In the genomic region with DNA sequence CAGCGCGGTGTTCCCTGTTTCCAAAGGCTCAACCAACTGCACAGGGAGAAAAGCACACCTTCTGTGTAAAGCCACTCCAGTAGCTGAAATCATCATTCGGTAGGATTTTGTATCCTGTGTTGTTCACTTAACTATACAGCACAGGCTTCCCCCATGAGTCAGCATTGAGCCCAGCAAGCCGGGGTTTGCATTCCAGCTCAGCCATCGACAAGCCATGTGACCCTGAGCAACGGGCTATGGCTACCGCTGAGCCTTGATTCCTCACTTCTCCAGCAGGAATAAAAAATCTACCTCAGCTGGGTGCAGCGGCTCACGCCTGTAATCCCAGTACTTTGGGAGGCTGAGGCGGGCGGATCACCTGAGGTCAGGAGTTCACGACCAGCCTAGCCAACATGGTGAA, we compare ENCODE assay signal across 1 cellular context.
A peak's percentile ranks its signal among the peaks of the same experiment; 100 is the strongest.
TF ChIP-seq lines count a peak whose summit lies in the region.

No MANE protein-coding gene starts in this region.

TF ChIP-seq in K562, 482 proteins besides CTCF, POLR2A, EP300 and RAD21 (continued from another document and continues in another):
- TF ChIP-seq, protein P1, sequence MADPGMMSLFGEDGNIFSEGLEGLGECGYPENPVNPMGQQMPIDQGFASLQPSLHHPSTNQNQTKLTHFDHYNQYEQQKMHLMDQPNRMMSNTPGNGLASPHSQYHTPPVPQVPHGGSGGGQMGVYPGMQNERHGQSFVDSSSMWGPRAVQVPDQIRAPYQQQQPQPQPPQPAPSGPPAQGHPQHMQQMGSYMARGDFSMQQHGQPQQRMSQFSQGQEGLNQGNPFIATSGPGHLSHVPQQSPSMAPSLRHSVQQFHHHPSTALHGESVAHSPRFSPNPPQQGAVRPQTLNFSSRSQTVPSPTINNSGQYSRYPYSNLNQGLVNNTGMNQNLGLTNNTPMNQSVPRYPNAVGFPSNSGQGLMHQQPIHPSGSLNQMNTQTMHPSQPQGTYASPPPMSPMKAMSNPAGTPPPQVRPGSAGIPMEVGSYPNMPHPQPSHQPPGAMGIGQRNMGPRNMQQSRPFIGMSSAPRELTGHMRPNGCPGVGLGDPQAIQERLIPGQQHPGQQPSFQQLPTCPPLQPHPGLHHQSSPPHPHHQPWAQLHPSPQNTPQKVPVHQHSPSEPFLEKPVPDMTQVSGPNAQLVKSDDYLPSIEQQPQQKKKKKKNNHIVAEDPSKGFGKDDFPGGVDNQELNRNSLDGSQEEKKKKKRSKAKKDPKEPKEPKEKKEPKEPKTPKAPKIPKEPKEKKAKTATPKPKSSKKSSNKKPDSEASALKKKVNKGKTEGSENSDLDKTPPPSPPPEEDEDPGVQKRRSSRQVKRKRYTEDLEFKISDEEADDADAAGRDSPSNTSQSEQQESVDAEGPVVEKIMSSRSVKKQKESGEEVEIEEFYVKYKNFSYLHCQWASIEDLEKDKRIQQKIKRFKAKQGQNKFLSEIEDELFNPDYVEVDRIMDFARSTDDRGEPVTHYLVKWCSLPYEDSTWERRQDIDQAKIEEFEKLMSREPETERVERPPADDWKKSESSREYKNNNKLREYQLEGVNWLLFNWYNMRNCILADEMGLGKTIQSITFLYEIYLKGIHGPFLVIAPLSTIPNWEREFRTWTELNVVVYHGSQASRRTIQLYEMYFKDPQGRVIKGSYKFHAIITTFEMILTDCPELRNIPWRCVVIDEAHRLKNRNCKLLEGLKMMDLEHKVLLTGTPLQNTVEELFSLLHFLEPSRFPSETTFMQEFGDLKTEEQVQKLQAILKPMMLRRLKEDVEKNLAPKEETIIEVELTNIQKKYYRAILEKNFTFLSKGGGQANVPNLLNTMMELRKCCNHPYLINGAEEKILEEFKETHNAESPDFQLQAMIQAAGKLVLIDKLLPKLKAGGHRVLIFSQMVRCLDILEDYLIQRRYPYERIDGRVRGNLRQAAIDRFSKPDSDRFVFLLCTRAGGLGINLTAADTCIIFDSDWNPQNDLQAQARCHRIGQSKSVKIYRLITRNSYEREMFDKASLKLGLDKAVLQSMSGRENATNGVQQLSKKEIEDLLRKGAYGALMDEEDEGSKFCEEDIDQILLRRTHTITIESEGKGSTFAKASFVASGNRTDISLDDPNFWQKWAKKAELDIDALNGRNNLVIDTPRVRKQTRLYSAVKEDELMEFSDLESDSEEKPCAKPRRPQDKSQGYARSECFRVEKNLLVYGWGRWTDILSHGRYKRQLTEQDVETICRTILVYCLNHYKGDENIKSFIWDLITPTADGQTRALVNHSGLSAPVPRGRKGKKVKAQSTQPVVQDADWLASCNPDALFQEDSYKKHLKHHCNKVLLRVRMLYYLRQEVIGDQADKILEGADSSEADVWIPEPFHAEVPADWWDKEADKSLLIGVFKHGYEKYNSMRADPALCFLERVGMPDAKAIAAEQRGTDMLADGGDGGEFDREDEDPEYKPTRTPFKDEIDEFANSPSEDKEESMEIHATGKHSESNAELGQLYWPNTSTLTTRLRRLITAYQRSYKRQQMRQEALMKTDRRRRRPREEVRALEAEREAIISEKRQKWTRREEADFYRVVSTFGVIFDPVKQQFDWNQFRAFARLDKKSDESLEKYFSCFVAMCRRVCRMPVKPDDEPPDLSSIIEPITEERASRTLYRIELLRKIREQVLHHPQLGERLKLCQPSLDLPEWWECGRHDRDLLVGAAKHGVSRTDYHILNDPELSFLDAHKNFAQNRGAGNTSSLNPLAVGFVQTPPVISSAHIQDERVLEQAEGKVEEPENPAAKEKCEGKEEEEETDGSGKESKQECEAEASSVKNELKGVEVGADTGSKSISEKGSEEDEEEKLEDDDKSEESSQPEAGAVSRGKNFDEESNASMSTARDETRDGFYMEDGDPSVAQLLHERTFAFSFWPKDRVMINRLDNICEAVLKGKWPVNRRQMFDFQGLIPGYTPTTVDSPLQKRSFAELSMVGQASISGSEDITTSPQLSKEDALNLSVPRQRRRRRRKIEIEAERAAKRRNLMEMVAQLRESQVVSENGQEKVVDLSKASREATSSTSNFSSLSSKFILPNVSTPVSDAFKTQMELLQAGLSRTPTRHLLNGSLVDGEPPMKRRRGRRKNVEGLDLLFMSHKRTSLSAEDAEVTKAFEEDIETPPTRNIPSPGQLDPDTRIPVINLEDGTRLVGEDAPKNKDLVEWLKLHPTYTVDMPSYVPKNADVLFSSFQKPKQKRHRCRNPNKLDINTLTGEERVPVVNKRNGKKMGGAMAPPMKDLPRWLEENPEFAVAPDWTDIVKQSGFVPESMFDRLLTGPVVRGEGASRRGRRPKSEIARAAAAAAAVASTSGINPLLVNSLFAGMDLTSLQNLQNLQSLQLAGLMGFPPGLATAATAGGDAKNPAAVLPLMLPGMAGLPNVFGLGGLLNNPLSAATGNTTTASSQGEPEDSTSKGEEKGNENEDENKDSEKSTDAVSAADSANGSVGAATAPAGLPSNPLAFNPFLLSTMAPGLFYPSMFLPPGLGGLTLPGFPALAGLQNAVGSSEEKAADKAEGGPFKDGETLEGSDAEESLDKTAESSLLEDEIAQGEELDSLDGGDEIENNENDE (IDR thresholded peaks at IDR 0.05; ENCODE audit: low read depth, low read length) = no peak
- peak; percentile 76 for TF ChIP-seq MAFK (IDR thresholded peaks at IDR 0.05; ENCODE audit: low read length)
- TF ChIP-seq, protein P2, sequence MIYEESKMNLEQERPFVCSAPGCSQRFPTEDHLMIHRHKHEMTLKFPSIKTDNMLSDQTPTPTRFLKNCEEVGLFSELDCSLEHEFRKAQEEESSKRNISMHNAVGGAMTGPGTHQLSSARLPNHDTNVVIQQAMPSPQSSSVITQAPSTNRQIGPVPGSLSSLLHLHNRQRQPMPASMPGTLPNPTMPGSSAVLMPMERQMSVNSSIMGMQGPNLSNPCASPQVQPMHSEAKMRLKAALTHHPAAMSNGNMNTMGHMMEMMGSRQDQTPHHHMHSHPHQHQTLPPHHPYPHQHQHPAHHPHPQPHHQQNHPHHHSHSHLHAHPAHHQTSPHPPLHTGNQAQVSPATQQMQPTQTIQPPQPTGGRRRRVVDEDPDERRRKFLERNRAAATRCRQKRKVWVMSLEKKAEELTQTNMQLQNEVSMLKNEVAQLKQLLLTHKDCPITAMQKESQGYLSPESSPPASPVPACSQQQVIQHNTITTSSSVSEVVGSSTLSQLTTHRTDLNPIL (CRISPR knock-in tag; IDR thresholded peaks at IDR 0.05) = no peak
- no peak for TF ChIP-seq EP400 (IDR thresholded peaks at IDR 0.05)
- peak; percentile 86 for TF ChIP-seq C11orf30 (IDR thresholded peaks at IDR 0.05; ENCODE audit: low read depth)
- peak; percentile 92 for TF ChIP-seq NFE2 (IDR thresholded peaks at IDR 0.05; ENCODE audit: low read depth)
- no peak for TF ChIP-seq KDM1A (IDR thresholded peaks at IDR 0.05)
- TF ChIP-seq ESRRB (CRISPR knock-in tag; IDR thresholded peaks at IDR 0.05; ENCODE audit: borderline replicate concordance) = no peak
- TF ChIP-seq SMARCA4 (IDR thresholded peaks at IDR 0.05) = peak; percentile 46; the same call in 1 of the 2 replicates
- TF ChIP-seq, protein P3, sequence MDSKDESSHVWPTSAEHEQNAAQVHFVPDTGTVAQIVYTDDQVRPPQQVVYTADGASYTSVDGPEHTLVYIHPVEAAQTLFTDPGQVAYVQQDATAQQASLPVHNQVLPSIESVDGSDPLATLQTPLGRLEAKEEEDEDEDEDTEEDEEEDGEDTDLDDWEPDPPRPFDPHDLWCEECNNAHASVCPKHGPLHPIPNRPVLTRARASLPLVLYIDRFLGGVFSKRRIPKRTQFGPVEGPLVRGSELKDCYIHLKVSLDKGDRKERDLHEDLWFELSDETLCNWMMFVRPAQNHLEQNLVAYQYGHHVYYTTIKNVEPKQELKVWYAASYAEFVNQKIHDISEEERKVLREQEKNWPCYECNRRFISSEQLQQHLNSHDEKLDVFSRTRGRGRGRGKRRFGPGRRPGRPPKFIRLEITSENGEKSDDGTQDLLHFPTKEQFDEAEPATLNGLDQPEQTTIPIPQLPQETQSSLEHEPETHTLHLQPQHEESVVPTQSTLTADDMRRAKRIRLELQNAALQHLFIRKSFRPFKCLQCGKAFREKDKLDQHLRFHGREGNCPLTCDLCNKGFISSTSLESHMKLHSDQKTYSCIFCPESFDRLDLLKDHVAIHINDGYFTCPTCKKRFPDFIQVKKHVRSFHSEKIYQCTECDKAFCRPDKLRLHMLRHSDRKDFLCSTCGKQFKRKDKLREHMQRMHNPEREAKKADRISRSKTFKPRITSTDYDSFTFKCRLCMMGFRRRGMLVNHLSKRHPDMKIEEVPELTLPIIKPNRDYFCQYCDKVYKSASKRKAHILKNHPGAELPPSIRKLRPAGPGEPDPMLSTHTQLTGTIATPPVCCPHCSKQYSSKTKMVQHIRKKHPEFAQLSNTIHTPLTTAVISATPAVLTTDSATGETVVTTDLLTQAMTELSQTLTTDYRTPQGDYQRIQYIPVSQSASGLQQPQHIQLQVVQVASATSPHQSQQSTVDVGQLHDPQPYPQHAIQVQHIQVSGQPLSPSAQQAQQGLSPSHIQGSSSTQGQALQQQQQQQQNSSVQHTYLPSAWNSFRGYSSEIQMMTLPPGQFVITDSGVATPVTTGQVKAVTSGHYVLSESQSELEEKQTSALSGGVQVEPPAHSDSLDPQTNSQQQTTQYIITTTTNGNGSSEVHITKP (IDR thresholded peaks at IDR 0.05; ENCODE audit: partially characterized antibody) = peak; percentile 22
- 0 out of 2 replicates have a peak, but pooled peaks have one; percentile 6 for TF ChIP-seq CEBPB (tag; IDR thresholded peaks at IDR 0.05)
- no peak for TF ChIP-seq HMGN3 (IDR thresholded peaks at IDR 0.05; ENCODE audit: borderline replicate concordance, extremely low read depth, insufficient read length, low read depth, low read length)
- TF ChIP-seq ZNF23 (CRISPR knock-in tag; IDR thresholded peaks at IDR 0.05) = no peak
- TF ChIP-seq MECOM (CRISPR knock-in tag; IDR thresholded peaks at IDR 0.05) = no peak
- TF ChIP-seq ZBTB17 (CRISPR knock-in tag; IDR thresholded peaks at IDR 0.05) = no peak
- no peak for TF ChIP-seq ZNF41 (CRISPR knock-in tag; conservative IDR thresholded peaks at IDR 0.05)
- TF ChIP-seq ZNF589 (CRISPR knock-in tag; IDR thresholded peaks at IDR 0.05; ENCODE audit: low read depth) = no peak
- TF ChIP-seq RBM39 (optimal IDR thresholded peaks at IDR 0.05; ENCODE audit: low read depth, low read length) = no peak
- 0 out of 2 replicates have a peak, but pooled peaks have one; percentile 28 for TF ChIP-seq CTBP1 (IDR thresholded peaks at IDR 0.05; ENCODE audit: borderline replicate concordance)
- TF ChIP-seq, protein P4, sequence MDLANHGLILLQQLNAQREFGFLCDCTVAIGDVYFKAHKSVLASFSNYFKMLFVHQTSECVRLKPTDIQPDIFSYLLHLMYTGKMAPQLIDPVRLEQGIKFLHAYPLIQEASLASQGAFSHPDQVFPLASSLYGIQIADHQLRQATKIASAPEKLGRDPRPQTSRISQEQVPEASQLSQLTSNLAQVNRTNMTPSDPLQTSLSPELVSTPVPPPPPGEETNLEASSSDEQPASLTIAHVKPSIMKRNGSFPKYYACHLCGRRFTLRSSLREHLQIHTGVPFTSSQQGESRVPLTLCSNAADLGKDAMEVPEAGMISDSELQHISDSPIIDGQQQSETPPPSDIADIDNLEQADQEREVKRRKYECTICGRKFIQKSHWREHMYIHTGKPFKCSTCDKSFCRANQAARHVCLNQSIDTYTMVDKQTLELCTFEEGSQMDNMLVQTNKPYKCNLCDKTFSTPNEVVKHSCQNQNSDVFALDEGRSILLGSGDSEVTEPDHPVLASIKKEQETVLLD (IDR thresholded peaks at IDR 0.05) = no peak
- TF ChIP-seq, protein P5, sequence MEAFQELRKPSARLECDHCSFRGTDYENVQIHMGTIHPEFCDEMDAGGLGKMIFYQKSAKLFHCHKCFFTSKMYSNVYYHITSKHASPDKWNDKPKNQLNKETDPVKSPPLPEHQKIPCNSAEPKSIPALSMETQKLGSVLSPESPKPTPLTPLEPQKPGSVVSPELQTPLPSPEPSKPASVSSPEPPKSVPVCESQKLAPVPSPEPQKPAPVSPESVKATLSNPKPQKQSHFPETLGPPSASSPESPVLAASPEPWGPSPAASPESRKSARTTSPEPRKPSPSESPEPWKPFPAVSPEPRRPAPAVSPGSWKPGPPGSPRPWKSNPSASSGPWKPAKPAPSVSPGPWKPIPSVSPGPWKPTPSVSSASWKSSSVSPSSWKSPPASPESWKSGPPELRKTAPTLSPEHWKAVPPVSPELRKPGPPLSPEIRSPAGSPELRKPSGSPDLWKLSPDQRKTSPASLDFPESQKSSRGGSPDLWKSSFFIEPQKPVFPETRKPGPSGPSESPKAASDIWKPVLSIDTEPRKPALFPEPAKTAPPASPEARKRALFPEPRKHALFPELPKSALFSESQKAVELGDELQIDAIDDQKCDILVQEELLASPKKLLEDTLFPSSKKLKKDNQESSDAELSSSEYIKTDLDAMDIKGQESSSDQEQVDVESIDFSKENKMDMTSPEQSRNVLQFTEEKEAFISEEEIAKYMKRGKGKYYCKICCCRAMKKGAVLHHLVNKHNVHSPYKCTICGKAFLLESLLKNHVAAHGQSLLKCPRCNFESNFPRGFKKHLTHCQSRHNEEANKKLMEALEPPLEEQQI (IDR thresholded peaks at IDR 0.05) = no peak
- TF ChIP-seq, protein P6, sequence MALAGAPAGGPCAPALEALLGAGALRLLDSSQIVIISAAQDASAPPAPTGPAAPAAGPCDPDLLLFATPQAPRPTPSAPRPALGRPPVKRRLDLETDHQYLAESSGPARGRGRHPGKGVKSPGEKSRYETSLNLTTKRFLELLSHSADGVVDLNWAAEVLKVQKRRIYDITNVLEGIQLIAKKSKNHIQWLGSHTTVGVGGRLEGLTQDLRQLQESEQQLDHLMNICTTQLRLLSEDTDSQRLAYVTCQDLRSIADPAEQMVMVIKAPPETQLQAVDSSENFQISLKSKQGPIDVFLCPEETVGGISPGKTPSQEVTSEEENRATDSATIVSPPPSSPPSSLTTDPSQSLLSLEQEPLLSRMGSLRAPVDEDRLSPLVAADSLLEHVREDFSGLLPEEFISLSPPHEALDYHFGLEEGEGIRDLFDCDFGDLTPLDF (CRISPR knock-in tag; IDR thresholded peaks at IDR 0.05) = no peak
- no peak for TF ChIP-seq GATAD2A (IDR thresholded peaks at IDR 0.05)
- TF ChIP-seq TARDBP (IDR thresholded peaks at IDR 0.05) = no peak
- TF ChIP-seq ZNF316 (IDR thresholded peaks at IDR 0.05) = peak; percentile 90
- no peak for TF ChIP-seq CBFB (CRISPR knock-in tag; IDR thresholded peaks at IDR 0.05)
- TF ChIP-seq, protein P7, sequence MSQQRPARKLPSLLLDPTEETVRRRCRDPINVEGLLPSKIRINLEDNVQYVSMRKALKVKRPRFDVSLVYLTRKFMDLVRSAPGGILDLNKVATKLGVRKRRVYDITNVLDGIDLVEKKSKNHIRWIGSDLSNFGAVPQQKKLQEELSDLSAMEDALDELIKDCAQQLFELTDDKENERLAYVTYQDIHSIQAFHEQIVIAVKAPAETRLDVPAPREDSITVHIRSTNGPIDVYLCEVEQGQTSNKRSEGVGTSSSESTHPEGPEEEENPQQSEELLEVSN (IDR thresholded peaks at IDR 0.05; ENCODE audit: borderline replicate concordance in 1 of 2, extremely low read depth in 1 of 2, insufficient read depth in 1 of 2, insufficient read length in 1 of 2, low read depth in 1 of 2, low read length in 1 of 2, poor library complexity in 1 of 2, severe bottlenecking in 1 of 2) = peak in 1 of 2 experiments; percentile 38
- no peak for TF ChIP-seq KLF16 (IDR thresholded peaks at IDR 0.05)
- TF ChIP-seq, protein P8, sequence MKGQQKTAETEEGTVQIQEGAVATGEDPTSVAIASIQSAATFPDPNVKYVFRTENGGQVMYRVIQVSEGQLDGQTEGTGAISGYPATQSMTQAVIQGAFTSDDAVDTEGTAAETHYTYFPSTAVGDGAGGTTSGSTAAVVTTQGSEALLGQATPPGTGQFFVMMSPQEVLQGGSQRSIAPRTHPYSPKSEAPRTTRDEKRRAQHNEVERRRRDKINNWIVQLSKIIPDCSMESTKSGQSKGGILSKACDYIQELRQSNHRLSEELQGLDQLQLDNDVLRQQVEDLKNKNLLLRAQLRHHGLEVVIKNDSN (CRISPR knock-in tag; IDR thresholded peaks at IDR 0.05) = peak; percentile 64
